8 cellular contexts compared by ENCODE assay signal in the genomic region with DNA sequence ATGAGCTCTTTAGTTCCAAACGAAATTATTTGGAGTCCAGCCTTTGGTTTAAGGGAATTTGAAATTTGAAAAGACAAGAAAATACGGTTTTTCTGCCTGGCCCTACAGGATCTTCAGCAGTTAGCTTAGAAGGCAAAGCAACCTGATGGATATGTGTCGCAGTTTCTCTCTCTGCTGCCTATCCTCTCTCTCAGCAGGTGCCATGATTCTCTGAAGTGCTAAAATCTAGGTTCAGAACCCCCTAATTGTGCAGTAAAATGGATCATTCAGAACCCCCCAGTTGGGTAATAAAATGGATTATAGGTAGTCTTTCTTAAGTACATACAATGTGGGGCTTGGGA. TPM values are rescaled to one million over a fixed set of nuclear protein-coding genes. Genes with fewer than 3 reads are reported as not detected.
DNase-seq lines count a peak whose midpoint lies in the region; ATAC-seq and TF ChIP-seq lines count a peak whose summit lies in the region.

No MANE protein-coding gene starts in this region.

- no peak overlapping the region for H2AK5ac ChIP-seq in mesendoderm (ENCODE audit: low read length)

- no peak for TF ChIP-seq CTCF in ascending aorta (IDR thresholded peaks at IDR 0.05)

- H3K27ac ChIP-seq in ascending aorta (peak overlapping the region; percentile 25 to 39), mesendoderm (ENCODE audit: low read depth, low read length) (no peak overlapping the region)

- H3K9ac ChIP-seq in mesendoderm (ENCODE audit: low read length) = peak overlapping the region; percentile 66

- ATAC-seq in GM19043 (IDR thresholded peaks at IDR 0.05; ENCODE audit: low read depth, unreplicated experiment) (peak; percentile 9), HG03097 (IDR thresholded peaks at IDR 0.05; ENCODE audit: low FRiP score, unreplicated experiment) (peak; percentile 11)

- no peak overlapping the region for H4K8ac ChIP-seq in mesendoderm (ENCODE audit: low read depth, low read length)

- intact Hi-C loops in ascending aorta (cut with DNase I) = loop anchor here (5.0 kb wide), 1 partner anchor 370 kb away; no protein-coding TSS in a partner anchor

- H3K4me3 ChIP-seq in ascending aorta (peak overlapping the region; percentile 59 to 69), mesendoderm (ENCODE audit: low read length) (peak overlapping the region; percentile 35)

- peaks cover 2 to 7% of the 10 kb centered on the region in 2 donors for H3K4me1 ChIP-seq in ascending aorta
- H3K4me1 ChIP-seq in mesendoderm (ENCODE audit: control insufficient read depth, low read depth, low read length) = peaks cover 4% of the 10 kb centered on the region

- H3K79me1 ChIP-seq in mesendoderm (ENCODE audit: low read length) = peaks cover 4% of the 10 kb centered on the region

- peaks cover 11% of the 10 kb centered on the region for H3K79me2 ChIP-seq in mesendoderm (ENCODE audit: control insufficient read depth, insufficient read depth, low read length)

- no peak overlapping the region for H2BK15ac ChIP-seq in mesendoderm (replicated peaks; ENCODE audit: low read depth)

- H3K4ac ChIP-seq in mesendoderm (ENCODE audit: low read depth, low read length) = no peak overlapping the region

- no peak overlapping the region for H2BK120ac ChIP-seq in mesendoderm (ENCODE audit: low read depth, low read length)

- no peaks in the 10 kb centered on the region for H3K36me3 ChIP-seq in ascending aorta
- H3K36me3 ChIP-seq in mesendoderm (ENCODE audit: control insufficient read depth, insufficient read depth, low read length) = no peaks in the 10 kb centered on the region

- H3K27me3 ChIP-seq in ascending aorta (no peaks in the 10 kb centered on the region), mesendoderm (ENCODE audit: insufficient read depth, low read length, poor library complexity) (no peaks in the 10 kb centered on the region)

- H3K18ac ChIP-seq in mesendoderm (ENCODE audit: low read length) = no peak overlapping the region

- H3K9me3 ChIP-seq in ascending aorta = no peaks in the 10 kb centered on the region

- H3K56ac ChIP-seq in mesendoderm (ENCODE audit: low read length) = peak overlapping the region; percentile 85

- peak overlapping the region; percentile 85 for H3K4me2 ChIP-seq in mesendoderm (ENCODE audit: low read length)

- H2BK5ac ChIP-seq in mesendoderm (ENCODE audit: low read length) = no peak overlapping the region

- H3K23ac ChIP-seq in mesendoderm (ENCODE audit: low read length) = no peak overlapping the region

- no peak overlapping the region for H4K5ac ChIP-seq in mesendoderm (ENCODE audit: low read length)

- no CpG with 5 or more reads among the region's 3 CpGs for WGBS in mesendoderm (ENCODE audit: extremely low coverage, insufficient coverage, low lambda C conversion rate)

- DNase-seq in ascending aorta (ENCODE audit: low spot score in 2 of 2) = no peak
- DNase-seq in mesendoderm = no peak
- DNase-seq in DMS153 treated with DMSO at 0.1 percent for 48 hours (lab: John Stamatoyannopoulos, UW; ENCODE audit: unreplicated experiment) = no peak
- DNase-seq in islet precursor cell = no peak
- DNase-seq in DMS53 treated with DMSO at 0.1 percent for 48 hours (lab: John Stamatoyannopoulos, UW; ENCODE audit: unreplicated experiment) = no peak
- no peak for DNase-seq in NCI-H69 (lab: John Stamatoyannopoulos, UW)

RNA-seq across cellular contexts. Expression of a gene that starts 0.4 kb away (rescaled TPM):
- total RNA-seq in ascending aorta = not detected
- polyA plus RNA-seq in mesendoderm (2013, experiment 1 of 2) = 28.3 TPM
- polyA plus RNA-seq in mesendoderm (2013, experiment 2 of 2) = 29.9 TPM

RNA-seq across cellular contexts. Expression of a gene that starts 47.6 kb away (rescaled TPM):
- not detected for total RNA-seq in ascending aorta
- 0.01 TPM for polyA plus RNA-seq in mesendoderm (2013, experiment 1 of 2)
- not detected for polyA plus RNA-seq in mesendoderm (2013, experiment 2 of 2)
